Comparison of ENCODE assay signal across 1 cellular context in the genomic region with DNA sequence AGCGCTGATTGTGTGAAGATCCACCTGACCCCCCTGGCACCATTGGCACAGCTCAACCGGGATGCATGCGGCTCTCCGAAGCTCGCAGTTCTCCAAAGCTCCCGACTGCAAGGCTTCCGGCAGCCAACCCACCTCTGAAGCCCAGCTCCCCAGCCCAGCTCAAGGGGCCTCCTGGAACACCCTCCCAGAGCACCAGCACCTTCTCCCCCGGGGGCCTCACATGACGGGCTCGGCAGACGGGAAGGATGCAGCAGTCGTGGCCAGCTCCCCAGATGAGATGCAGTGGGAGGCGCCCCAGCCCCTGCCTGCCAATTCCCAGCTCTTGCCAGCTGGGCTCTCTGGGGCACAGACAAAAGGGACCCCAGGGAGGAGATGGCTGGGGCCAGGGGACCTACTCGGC.
TF ChIP-seq lines count a peak whose summit lies in the region.

No MANE protein-coding gene starts in this region.

TF ChIP-seq in GM12878, 131 proteins besides CTCF, POLR2A, EP300 and RAD21 (continued from another document):
- TF ChIP-seq NFIC (IDR thresholded peaks at IDR 0.05; ENCODE audit: low read depth, low read length): no peak
- TF ChIP-seq, protein P1, sequence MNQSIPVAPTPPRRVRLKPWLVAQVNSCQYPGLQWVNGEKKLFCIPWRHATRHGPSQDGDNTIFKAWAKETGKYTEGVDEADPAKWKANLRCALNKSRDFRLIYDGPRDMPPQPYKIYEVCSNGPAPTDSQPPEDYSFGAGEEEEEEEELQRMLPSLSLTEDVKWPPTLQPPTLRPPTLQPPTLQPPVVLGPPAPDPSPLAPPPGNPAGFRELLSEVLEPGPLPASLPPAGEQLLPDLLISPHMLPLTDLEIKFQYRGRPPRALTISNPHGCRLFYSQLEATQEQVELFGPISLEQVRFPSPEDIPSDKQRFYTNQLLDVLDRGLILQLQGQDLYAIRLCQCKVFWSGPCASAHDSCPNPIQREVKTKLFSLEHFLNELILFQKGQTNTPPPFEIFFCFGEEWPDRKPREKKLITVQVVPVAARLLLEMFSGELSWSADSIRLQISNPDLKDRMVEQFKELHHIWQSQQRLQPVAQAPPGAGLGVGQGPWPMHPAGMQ (IDR thresholded peaks at IDR 0.05; ENCODE audit: borderline replicate concordance): no peak
- no peak for TF ChIP-seq CBX3 (IDR thresholded peaks at IDR 0.05; ENCODE audit: borderline replicate concordance, low read depth)
- TF ChIP-seq, protein P2, sequence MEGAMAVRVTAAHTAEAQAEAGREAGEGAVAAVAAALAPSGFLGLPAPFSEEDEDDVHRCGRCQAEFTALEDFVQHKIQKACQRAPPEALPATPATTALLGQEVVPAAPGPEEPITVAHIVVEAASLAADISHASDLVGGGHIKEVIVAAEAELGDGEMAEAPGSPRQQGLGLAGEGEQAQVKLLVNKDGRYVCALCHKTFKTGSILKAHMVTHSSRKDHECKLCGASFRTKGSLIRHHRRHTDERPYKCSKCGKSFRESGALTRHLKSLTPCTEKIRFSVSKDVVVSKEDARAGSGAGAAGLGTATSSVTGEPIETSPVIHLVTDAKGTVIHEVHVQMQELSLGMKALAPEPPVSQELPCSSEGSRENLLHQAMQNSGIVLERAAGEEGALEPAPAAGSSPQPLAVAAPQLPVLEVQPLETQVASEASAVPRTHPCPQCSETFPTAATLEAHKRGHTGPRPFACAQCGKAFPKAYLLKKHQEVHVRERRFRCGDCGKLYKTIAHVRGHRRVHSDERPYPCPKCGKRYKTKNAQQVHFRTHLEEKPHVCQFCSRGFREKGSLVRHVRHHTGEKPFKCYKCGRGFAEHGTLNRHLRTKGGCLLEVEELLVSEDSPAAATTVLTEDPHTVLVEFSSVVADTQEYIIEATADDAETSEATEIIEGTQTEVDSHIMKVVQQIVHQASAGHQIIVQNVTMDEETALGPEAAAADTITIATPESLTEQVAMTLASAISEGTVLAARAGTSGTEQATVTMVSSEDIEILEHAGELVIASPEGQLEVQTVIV (IDR thresholded peaks at IDR 0.05; ENCODE audit: borderline replicate concordance, partially characterized antibody): no peak
- no peak for TF ChIP-seq GABPA (IDR thresholded peaks at IDR 0.05; ENCODE audit: low read depth)
- TF ChIP-seq CREM (IDR thresholded peaks at IDR 0.05; ENCODE audit: low read depth): no peak
- TF ChIP-seq, protein P3, sequence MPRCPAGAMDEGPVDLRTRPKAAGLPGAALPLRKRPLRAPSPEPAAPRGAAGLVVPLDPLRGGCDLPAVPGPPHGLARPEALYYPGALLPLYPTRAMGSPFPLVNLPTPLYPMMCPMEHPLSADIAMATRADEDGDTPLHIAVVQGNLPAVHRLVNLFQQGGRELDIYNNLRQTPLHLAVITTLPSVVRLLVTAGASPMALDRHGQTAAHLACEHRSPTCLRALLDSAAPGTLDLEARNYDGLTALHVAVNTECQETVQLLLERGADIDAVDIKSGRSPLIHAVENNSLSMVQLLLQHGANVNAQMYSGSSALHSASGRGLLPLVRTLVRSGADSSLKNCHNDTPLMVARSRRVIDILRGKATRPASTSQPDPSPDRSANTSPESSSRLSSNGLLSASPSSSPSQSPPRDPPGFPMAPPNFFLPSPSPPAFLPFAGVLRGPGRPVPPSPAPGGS (IDR thresholded peaks at IDR 0.05; ENCODE audit: borderline replicate concordance, insufficient read depth, low read depth, low read length, poor library complexity, severe bottlenecking): no peak
- TF ChIP-seq, protein P4, sequence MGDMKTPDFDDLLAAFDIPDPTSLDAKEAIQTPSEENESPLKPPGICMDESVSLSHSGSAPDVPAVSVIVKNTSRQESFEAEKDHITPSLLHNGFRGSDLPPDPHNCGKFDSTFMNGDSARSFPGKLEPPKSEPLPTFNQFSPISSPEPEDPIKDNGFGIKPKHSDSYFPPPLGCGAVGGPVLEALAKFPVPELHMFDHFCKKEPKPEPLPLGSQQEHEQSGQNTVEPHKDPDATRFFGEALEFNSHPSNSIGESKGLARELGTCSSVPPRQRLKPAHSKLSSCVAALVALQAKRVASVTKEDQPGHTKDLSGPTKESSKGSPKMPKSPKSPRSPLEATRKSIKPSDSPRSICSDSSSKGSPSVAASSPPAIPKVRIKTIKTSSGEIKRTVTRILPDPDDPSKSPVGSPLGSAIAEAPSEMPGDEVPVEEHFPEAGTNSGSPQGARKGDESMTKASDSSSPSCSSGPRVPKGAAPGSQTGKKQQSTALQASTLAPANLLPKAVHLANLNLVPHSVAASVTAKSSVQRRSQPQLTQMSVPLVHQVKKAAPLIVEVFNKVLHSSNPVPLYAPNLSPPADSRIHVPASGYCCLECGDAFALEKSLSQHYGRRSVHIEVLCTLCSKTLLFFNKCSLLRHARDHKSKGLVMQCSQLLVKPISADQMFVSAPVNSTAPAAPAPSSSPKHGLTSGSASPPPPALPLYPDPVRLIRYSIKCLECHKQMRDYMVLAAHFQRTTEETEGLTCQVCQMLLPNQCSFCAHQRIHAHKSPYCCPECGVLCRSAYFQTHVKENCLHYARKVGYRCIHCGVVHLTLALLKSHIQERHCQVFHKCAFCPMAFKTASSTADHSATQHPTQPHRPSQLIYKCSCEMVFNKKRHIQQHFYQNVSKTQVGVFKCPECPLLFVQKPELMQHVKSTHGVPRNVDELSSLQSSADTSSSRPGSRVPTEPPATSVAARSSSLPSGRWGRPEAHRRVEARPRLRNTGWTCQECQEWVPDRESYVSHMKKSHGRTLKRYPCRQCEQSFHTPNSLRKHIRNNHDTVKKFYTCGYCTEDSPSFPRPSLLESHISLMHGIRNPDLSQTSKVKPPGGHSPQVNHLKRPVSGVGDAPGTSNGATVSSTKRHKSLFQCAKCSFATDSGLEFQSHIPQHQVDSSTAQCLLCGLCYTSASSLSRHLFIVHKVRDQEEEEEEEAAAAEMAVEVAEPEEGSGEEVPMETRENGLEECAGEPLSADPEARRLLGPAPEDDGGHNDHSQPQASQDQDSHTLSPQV (IDR thresholded peaks at IDR 0.05): no peak
- TF ChIP-seq CREB1 (IDR thresholded peaks at IDR 0.05; ENCODE audit: low read depth): no peak
- TF ChIP-seq MYB (IDR thresholded peaks at IDR 0.05; ENCODE audit: borderline replicate concordance, low read depth, low read length): no peak
- TF ChIP-seq EZH2 (IDR thresholded peaks at IDR 0.05; ENCODE audit: borderline replicate concordance, control insufficient read depth, low read depth, low read length): no peak
- TF ChIP-seq WRNIP1 (IDR thresholded peaks at IDR 0.05; ENCODE audit: borderline replicate concordance, low read depth, low read length): no peak
- TF ChIP-seq KLF5 (IDR thresholded peaks at IDR 0.05; ENCODE audit: partially characterized antibody): no peak
- no peak for TF ChIP-seq NRF1 (conservative IDR thresholded peaks at IDR 0.05; ENCODE audit: low read depth, low read length)
- no peak for TF ChIP-seq TCF12 (IDR thresholded peaks at IDR 0.05; ENCODE audit: low read depth, low read length)
- TF ChIP-seq NBN (IDR thresholded peaks at IDR 0.05): no peak
